ENCODE assay signal across 16 cellular contexts in the genomic region with DNA sequence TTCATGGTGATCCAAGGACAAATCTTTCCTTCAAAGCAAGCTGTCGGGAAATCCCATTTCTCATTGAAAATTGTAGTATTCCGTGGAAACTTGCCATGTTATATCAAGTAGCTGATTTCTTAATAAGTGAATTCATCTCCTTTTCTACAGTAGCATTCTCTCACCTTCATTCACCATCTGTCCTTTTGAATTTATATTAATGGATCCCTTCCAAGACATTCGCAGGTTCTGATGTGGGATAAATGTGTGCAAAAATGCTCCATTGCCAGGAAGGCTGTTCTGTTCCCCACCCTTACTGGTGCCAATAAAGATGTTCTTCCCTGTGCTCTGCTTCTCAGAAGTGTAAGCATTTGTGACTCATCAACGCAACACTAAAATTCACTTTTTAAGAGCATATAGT. TPM values are rescaled to one million over a fixed set of nuclear protein-coding genes. Genes with fewer than 3 reads are reported as not detected.
A peak's percentile ranks its signal among the peaks of the same experiment; 100 is the strongest.
DNase-seq lines count a peak whose midpoint lies in the region; ATAC-seq and TF ChIP-seq lines count a peak whose summit lies in the region.
"Had no signal": no experiment of that assay in that cellular context is flagged by ENCODE, and none has a peak within 500 bp of the region (broad histone marks: within the 10 kb centered on the region; RNA-seq: fewer than 3 reads in every experiment).

No MANE protein-coding gene starts in this region.

- H3K4me3 Mint-ChIP-seq in GM23338 (0 out of 3 replicates have a peak overlapping the region, but pooled peaks have one; percentile 20), neural progenitor cell (no peak overlapping the region)
- no peak overlapping the region for H3K4me3 Mint-ChIP-seq in activated T-cell treated with anti-CD3 and anti-CD28 coated beads, Interleukin-2, amount 50 U/mL, for 72 hours
- H3K4me3 Mint-ChIP-seq: CD4-positive, alpha-beta T cell had no signal

- no peaks in the 10 kb centered on the region for H3K27me3 ChIP-seq in GM23338 (ENCODE audit: insufficient read depth)
- H3K27me3 ChIP-seq in neural progenitor cell, result peaks cover 22% of the 10 kb centered on the region

- H3K27ac Mint-ChIP-seq in GM23338 (0 out of 2 replicates have a peak overlapping the region, but pooled peaks have one; percentile 29), neural progenitor cell (no peak overlapping the region)
- H3K27ac Mint-ChIP-seq in activated T-cell treated with anti-CD3 and anti-CD28 coated beads, Interleukin-2, amount 50 U/mL, for 72 hours, result no peak overlapping the region
- H3K27ac Mint-ChIP-seq: CD4-positive, alpha-beta T cell had no signal

- H3K27me3 Mint-ChIP-seq in GM23338 (ENCODE audit: insufficient read depth, low read depth, poor library complexity), result peaks cover 14% of the 10 kb centered on the region
- H3K27me3 Mint-ChIP-seq in neural progenitor cell (ENCODE audit: insufficient read depth, low read depth), result peaks cover 7% of the 10 kb centered on the region
- peaks cover 40% of the 10 kb centered on the region for H3K27me3 Mint-ChIP-seq in activated T-cell treated with anti-CD3 and anti-CD28 coated beads, Interleukin-2, amount 50 U/mL, for 72 hours (ENCODE audit: low read depth)

- H2AFZ ChIP-seq in GM23338 (peak overlapping the region; percentile 49; the same call in 1 of the 2 replicates), neural progenitor cell (replicated peaks) (no peak overlapping the region)

- peaks cover 3% of the 10 kb centered on the region; the same call in 1 of the 2 replicates for H3K9me2 ChIP-seq in GM23338 (ENCODE audit: insufficient read depth)

- H3K79me2 ChIP-seq in GM23338 (replicated peaks; ENCODE audit: insufficient read depth) (no peaks in the 10 kb centered on the region), neural progenitor cell (ENCODE audit: low read depth) (no peaks in the 10 kb centered on the region)

- DNase-seq in GM23338 (ENCODE audit: low spot score) (no peak), NCI-H446 treated with DMSO at 0.1 percent for 48 hours (lab: John Stamatoyannopoulos, UW) (peak; percentile 67), cerebellum (ENCODE audit: low spot score) (peak; percentile 21), neural progenitor cell (ENCODE audit: low spot score) (no peak), iPS-NIHi11 (ENCODE audit: low spot score) (no peak), cardiac septum (ENCODE audit: low spot score) (no peak)
- no peak for DNase-seq in activated T-cell treated with anti-CD3 and anti-CD28 coated beads, Interleukin-2, amount 50 U/mL, for 72 hours
- DNase-seq: ACHN; Calu3; CD4-positive, alpha-beta T cell; DMS153; DMS79 treated with DMSO at 0.1 percent for 48 hours; EL; GDM1 had no signal

- H3K4me1 ChIP-seq in GM23338 (ENCODE audit: insufficient read depth), result peaks cover 50% of the 10 kb centered on the region
- peaks cover 17% of the 10 kb centered on the region for H3K4me1 ChIP-seq in neural progenitor cell

- no peak for ATAC-seq in GM23338
- ATAC-seq in activated T-cell treated with anti-CD3 and anti-CD28 coated beads, Interleukin-2, amount 50 U/mL, for 72 hours (replicated peaks in 1 of 2), result no peak
- ATAC-seq: HCT116 had no signal

- H3K36me3 Mint-ChIP-seq in GM23338 (ENCODE audit: low read depth) (peaks cover 22% of the 10 kb centered on the region; the same call in 2 of the 3 replicates), neural progenitor cell (no peaks in the 10 kb centered on the region)
- H3K36me3 Mint-ChIP-seq in activated T-cell treated with anti-CD3 and anti-CD28 coated beads, Interleukin-2, amount 50 U/mL, for 72 hours (ENCODE audit: insufficient read depth in 2 of 2), result no peaks in the 10 kb centered on the region

- no peaks in the 10 kb centered on the region for H3K9me3 ChIP-seq in neural progenitor cell (ENCODE audit: low read depth)

- H3K9ac ChIP-seq in neural progenitor cell, result no peak overlapping the region

- intact Hi-C loops in cardiac septum (cut with DNase I), result no loop called here

- H3K9me3 Mint-ChIP-seq in GM23338, result peaks cover 22% of the 10 kb centered on the region
- peaks cover 18% of the 10 kb centered on the region for H3K9me3 Mint-ChIP-seq in neural progenitor cell
- no peaks in the 10 kb centered on the region for H3K9me3 Mint-ChIP-seq in activated T-cell treated with anti-CD3 and anti-CD28 coated beads, Interleukin-2, amount 50 U/mL, for 72 hours

- H3K27ac ChIP-seq in GM23338 (ENCODE audit: low read depth), result no peak overlapping the region
- no peak overlapping the region for H3K27ac ChIP-seq in neural progenitor cell

- H3K4me2 ChIP-seq in GM23338, result peak overlapping the region; percentile 74
- peak overlapping the region; percentile 70 for H3K4me2 ChIP-seq in neural progenitor cell

- H3F3A ChIP-seq in GM23338 (replicated peaks; ENCODE audit: low read depth), result peaks cover 10% of the 10 kb centered on the region; the same call in 1 of the 2 replicates
- H3F3A ChIP-seq in neural progenitor cell (ENCODE audit: low read depth), result peaks cover 19% of the 10 kb centered on the region

- H3K4me3 ChIP-seq in GM23338 (no peak overlapping the region), neural progenitor cell (no peak overlapping the region)

- TF ChIP-seq CTCF in GM23338 (conservative IDR thresholded peaks at IDR 0.05; ENCODE audit: low read depth in 2 of 2) (no peak), neural progenitor cell (IDR thresholded peaks at IDR 0.05) (no peak)

- H3K4me1 Mint-ChIP-seq in GM23338, result peaks cover 50% of the 10 kb centered on the region
- peaks cover 37% of the 10 kb centered on the region for H3K4me1 Mint-ChIP-seq in neural progenitor cell
- no peaks in the 10 kb centered on the region for H3K4me1 Mint-ChIP-seq in activated T-cell treated with anti-CD3 and anti-CD28 coated beads, Interleukin-2, amount 50 U/mL, for 72 hours (ENCODE audit: low read depth)

- H3K36me3 ChIP-seq in GM23338 (ENCODE audit: insufficient read depth), result peaks cover 4% of the 10 kb centered on the region; the same call in 1 of the 2 replicates
- no peaks in the 10 kb centered on the region for H3K36me3 ChIP-seq in neural progenitor cell

- H4K20me1 ChIP-seq in GM23338 (replicated peaks; ENCODE audit: insufficient read depth) (no peaks in the 10 kb centered on the region), neural progenitor cell (ENCODE audit: low read depth) (no peaks in the 10 kb centered on the region)

TF ChIP-seq in GM23338, 12 proteins besides CTCF, POLR2A, EP300 and RAD21 (continues in another document):
- TF ChIP-seq STAT1 (IDR thresholded peaks at IDR 0.05; ENCODE audit: unreplicated experiment), result no peak
- TF ChIP-seq POLR2AphosphoS5 (IDR thresholded peaks at IDR 0.05; ENCODE audit: low read depth), result no peak
- no peak for TF ChIP-seq ZNF114 (CRISPR knock-in tag; IDR thresholded peaks at IDR 0.05)
- TF ChIP-seq JUNB (IDR thresholded peaks at IDR 0.05; ENCODE audit: unreplicated experiment), result no peak
- TF ChIP-seq, protein P1, sequence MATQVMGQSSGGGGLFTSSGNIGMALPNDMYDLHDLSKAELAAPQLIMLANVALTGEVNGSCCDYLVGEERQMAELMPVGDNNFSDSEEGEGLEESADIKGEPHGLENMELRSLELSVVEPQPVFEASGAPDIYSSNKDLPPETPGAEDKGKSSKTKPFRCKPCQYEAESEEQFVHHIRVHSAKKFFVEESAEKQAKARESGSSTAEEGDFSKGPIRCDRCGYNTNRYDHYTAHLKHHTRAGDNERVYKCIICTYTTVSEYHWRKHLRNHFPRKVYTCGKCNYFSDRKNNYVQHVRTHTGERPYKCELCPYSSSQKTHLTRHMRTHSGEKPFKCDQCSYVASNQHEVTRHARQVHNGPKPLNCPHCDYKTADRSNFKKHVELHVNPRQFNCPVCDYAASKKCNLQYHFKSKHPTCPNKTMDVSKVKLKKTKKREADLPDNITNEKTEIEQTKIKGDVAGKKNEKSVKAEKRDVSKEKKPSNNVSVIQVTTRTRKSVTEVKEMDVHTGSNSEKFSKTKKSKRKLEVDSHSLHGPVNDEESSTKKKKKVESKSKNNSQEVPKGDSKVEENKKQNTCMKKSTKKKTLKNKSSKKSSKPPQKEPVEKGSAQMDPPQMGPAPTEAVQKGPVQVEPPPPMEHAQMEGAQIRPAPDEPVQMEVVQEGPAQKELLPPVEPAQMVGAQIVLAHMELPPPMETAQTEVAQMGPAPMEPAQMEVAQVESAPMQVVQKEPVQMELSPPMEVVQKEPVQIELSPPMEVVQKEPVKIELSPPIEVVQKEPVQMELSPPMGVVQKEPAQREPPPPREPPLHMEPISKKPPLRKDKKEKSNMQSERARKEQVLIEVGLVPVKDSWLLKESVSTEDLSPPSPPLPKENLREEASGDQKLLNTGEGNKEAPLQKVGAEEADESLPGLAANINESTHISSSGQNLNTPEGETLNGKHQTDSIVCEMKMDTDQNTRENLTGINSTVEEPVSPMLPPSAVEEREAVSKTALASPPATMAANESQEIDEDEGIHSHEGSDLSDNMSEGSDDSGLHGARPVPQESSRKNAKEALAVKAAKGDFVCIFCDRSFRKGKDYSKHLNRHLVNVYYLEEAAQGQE (IDR thresholded peaks at IDR 0.05; ENCODE audit: unreplicated experiment), result no peak
- TF ChIP-seq ZNF331 (CRISPR knock-in tag; IDR thresholded peaks at IDR 0.05; ENCODE audit: low read depth), result no peak
- TF ChIP-seq EZH2 (IDR thresholded peaks at IDR 0.05; ENCODE audit: low read depth, unreplicated experiment), result no peak

RNA-seq across cellular contexts. Expression of gene AMER2, which starts 36.2 kb away (rescaled TPM):
- 0.62 and 0.76 TPM in 2 replicates for total RNA-seq in GM23338 (2014; rRNA removed; shearing (Covaris generic))
- polyA plus RNA-seq in GM23338 (2016; fragmentation: Nextera tagmentation; extraction: Ambion mirVana), result 0.23 and 0.31 TPM in 2 replicates
- total RNA-seq in cerebellum (113 TPM), neural progenitor cell (ENCODE audit: low replicate concordance) (0.12 TPM in 1 of 2 replicates, not detected in the other), cardiac septum (not detected)
- under 1 TPM in 1 of 2 donors, not detected in 1; 0.02 TPM for total RNA-seq in activated T-cell treated with anti-CD3 and anti-CD28 coated beads, Interleukin-2, amount 50 U/mL, for 72 hours
- total RNA-seq: A172; Calu3; CD4-positive, alpha-beta T cell had no signal

RNA-seq across cellular contexts. Expression of gene PABPC3, which starts 40.0 kb away (rescaled TPM):
- total RNA-seq in GM23338 (2014; rRNA removed; shearing (Covaris generic)), result 0.58 and 1.2 TPM in 2 replicates
- 0.42 and 0.55 TPM in 2 replicates for polyA plus RNA-seq in GM23338 (2016; fragmentation: Nextera tagmentation; extraction: Ambion mirVana)
- total RNA-seq in cerebellum (0.27 TPM), neural progenitor cell (ENCODE audit: low replicate concordance) (0.17 TPM in 1 of 2 replicates, not detected in the other), cardiac septum (not detected)
- total RNA-seq in activated T-cell treated with anti-CD3 and anti-CD28 coated beads, Interleukin-2, amount 50 U/mL, for 72 hours, result under 1 TPM; 0.58 to 0.60 TPM
- total RNA-seq: A172 had no signal

Comparison
In these comparisons a context has a peak if more than half of its experiments do, and no peak if none do; other contexts are left out.
1. DNase-seq: peak in NCI-H446 treated with DMSO at 0.1 percent for 48 hours (single experiment) and cerebellum (single experiment); none in GM23338 (single experiment), neural progenitor cell (single experiment), activated T-cell treated with anti-CD3 and anti-CD28 coated beads, Interleukin-2, amount 50 U/mL, for 72 hours (0 of 2), iPS-NIHi11 (single experiment) and cardiac septum (single experiment).
2. RNA of gene AMER2, which starts 36.2 kb away (total RNA-seq): 113 TPM in cerebellum (single experiment); 0.62 to 0.76 TPM in GM23338, not detected in cardiac septum (single experiment), 0.02 TPM in activated T-cell treated with anti-CD3 and anti-CD28 coated beads, Interleukin-2, amount 50 U/mL, for 72 hours and 0.12 TPM in neural progenitor cell; every median in the first group is over 10 times any median in the second.